Comparison of ENCODE assay signal across 18 cellular contexts in genomic region chr11:109914038-109914437, GRCh38.
DNase-seq lines count a peak whose midpoint lies in the region; ATAC-seq, FAIRE-seq and TF ChIP-seq lines count a peak whose summit lies in the region.
"Had no signal": no experiment of that assay in that cellular context is flagged by ENCODE, and none has a peak within 500 bp of the region (broad histone marks: within the 10 kb centered on the region; RNA-seq: fewer than 3 reads in every experiment).

No MANE protein-coding gene starts in this region.

- CTCF ChIA-PET in MCF 10A (lab: Yijun Ruan, JAX), result interaction anchor here (0.6 to 1.1 kb wide), 5 partner anchors 16 to 1217 kb away, joined by 3 to 4 read pairs (median 3); no protein-coding TSS in a partner anchor
- CTCF ChIA-PET in WTC11 (lab: Charles Lee), result interaction anchor here (1.2 kb wide), 1 partner anchor 25 kb away, joined by 5 read pairs; no protein-coding TSS in a partner anchor

- H3K9ac ChIP-seq in keratinocyte (ENCODE audit: control insufficient read depth, extremely low read depth, insufficient read depth, low read length), result no peak overlapping the region
- H3K9ac ChIP-seq in GM23248, result no peak overlapping the region
- H3K9ac ChIP-seq: SK-N-SH had no signal

- FAIRE-seq in keratinocyte (lab: Jason Lieb, UNC), result peak; percentile 93
- FAIRE-seq: HepG2, islet of Langerhans had no signal

- POLR2A ChIA-PET in MCF 10A (lab: Yijun Ruan, JAX) (interaction anchor here (0.6 to 2.0 kb wide), 2 partner anchors 27 to 1244 kb away, joined by 5 to 9 read pairs; no protein-coding TSS in a partner anchor), WTC11 (lab: Charles Lee) (no interaction called here)

- H2AFZ ChIP-seq in keratinocyte (ENCODE audit: control insufficient read depth, low read length) (no peak overlapping the region), GM23248 (no peak overlapping the region)

- 92 to 94% methylated on average over 4 of the region's 4 CpGs for WGBS in GM23248 (ENCODE audit: low coverage in 1 of 2, low lambda C conversion rate in 2 of 2, missing lambda C conversion rate in 2 of 2), 2 experiments

- no TSS peak for BruUV-seq in MCF 10A (replicated peaks; lab: Mats Ljungman, UMichigan)

- no peaks in the 10 kb centered on the region for H3K27me3 ChIP-seq in keratinocyte (ENCODE audit: control insufficient read depth, extremely low read depth, insufficient read depth, low read length)
- no peaks in the 10 kb centered on the region for H3K27me3 ChIP-seq in GM23248 (replicated peaks; ENCODE audit: insufficient read depth)
- H3K27me3 ChIP-seq: neutrophil, transverse colon had no signal

- DNase-seq in T47D (ENCODE audit: low read depth in 1 of 2, low spot score in 1 of 2), result peak; percentile 41 to 82
- DNase-seq in MCF 10A (ENCODE audit: unreplicated experiment), result no peak
- no peak for DNase-seq in WTC11 (ENCODE audit: low spot score)
- peak; percentile 42 for DNase-seq in keratinocyte (ENCODE audit: low read depth, low spot score)
- no peak for DNase-seq in GM23248
- no peak for DNase-seq in middle frontal gyrus (ENCODE audit: extremely low spot score, low spot score)
- DNase-seq: activated CD4-positive, alpha-beta T cell treated with anti-CD3 and anti-CD28 coated beads for 36 hours; NCI-H2029; NCI-H774; SK-N-SH; stimulated activated naive CD4-positive, alpha-beta T cell; T-helper 9 cell; transverse colon had no signal

- H3K36me3 ChIP-seq in keratinocyte (ENCODE audit: control insufficient read depth in 2 of 2, extremely low read depth in 1 of 2, insufficient read depth in 2 of 2, low read length in 2 of 2), result no peaks in the 10 kb centered on the region
- no peaks in the 10 kb centered on the region for H3K36me3 ChIP-seq in GM23248 (ENCODE audit: low read depth)
- H3K36me3 ChIP-seq: neutrophil, transverse colon had no signal

- dilution Hi-C loops in keratinocyte (cut with MboI; ENCODE audit: extremely low pct_ligation_motif_present, low sequenced_read_pairs), result no loop called here

- ATAC-seq in WTC11, result peak; percentile 97
- no peak for ATAC-seq in GM18867 (IDR thresholded peaks at IDR 0.05; ENCODE audit: unreplicated experiment)
- ATAC-seq in HG03342 (IDR thresholded peaks at IDR 0.05; ENCODE audit: unreplicated experiment), result no peak
- ATAC-seq: activated CD4-positive, alpha-beta T cell treated with anti-CD3 and anti-CD28 coated beads for 36 hours; HepG2 had no signal

- TF ChIP-seq CTCF in MCF 10A (IDR thresholded peaks at IDR 0.05; ENCODE audit: unreplicated experiment) (no peak), WTC11 (IDR thresholded peaks at IDR 0.05) (no peak), keratinocyte (optimal IDR thresholded peaks at IDR 0.05 in 1 of 3, IDR thresholded peaks at IDR 0.05 in 1 of 3, conservative IDR thresholded peaks at IDR 0.05 in 1 of 3; ENCODE audit: extremely low read depth in 1 of 3, insufficient read depth in 2 of 3, low read length in 3 of 3) (no peak)

- H3F3A ChIP-seq in GM23248 (ENCODE audit: insufficient read depth), result peaks cover 6% of the 10 kb centered on the region; the same call in 1 of the 2 replicates

- H3K4me2 ChIP-seq in keratinocyte (ENCODE audit: control insufficient read depth, extremely low read depth, insufficient read depth, low read depth, low read length) (peak overlapping the region; percentile 41), GM23248 (ENCODE audit: unreplicated experiment) (no peak overlapping the region)
- H3K4me2 ChIP-seq: SK-N-SH had no signal

- peaks cover 8% of the 10 kb centered on the region for H3K4me1 Mint-ChIP-seq in MCF 10A (ENCODE audit: insufficient read depth, unreplicated experiment)
- H3K4me1 Mint-ChIP-seq in WTC11, result peaks cover 5% of the 10 kb centered on the region
- H3K4me1 Mint-ChIP-seq: activated CD4-positive, alpha-beta T cell treated with anti-CD3 and anti-CD28 coated beads for 36 hours had no signal

- H3K9me1 ChIP-seq in keratinocyte (ENCODE audit: control insufficient read depth, extremely low read depth, insufficient read depth, low read length), result peaks cover 3% of the 10 kb centered on the region

- H3K9me3 Mint-ChIP-seq in MCF 10A (ENCODE audit: unreplicated experiment), result no peaks in the 10 kb centered on the region
- peaks cover 8% of the 10 kb centered on the region for H3K9me3 Mint-ChIP-seq in WTC11

- no peaks in the 10 kb centered on the region for H3K9me2 ChIP-seq in GM23248 (ENCODE audit: insufficient read depth)
- H3K9me2 ChIP-seq: SK-N-SH had no signal

- H3K9me3 ChIP-seq in keratinocyte (ENCODE audit: control insufficient read depth, low read depth, low read length), result no peaks in the 10 kb centered on the region
- no peaks in the 10 kb centered on the region for H3K9me3 ChIP-seq in GM23248 (ENCODE audit: low read depth)
- H3K9me3 ChIP-seq: neutrophil, SK-N-SH, transverse colon had no signal

- H3K27ac ChIP-seq in keratinocyte (ENCODE audit: control insufficient read depth, insufficient read depth, low read length) (no peak overlapping the region), GM23248 (no peak overlapping the region)
- H3K27ac ChIP-seq: neutrophil, transverse colon had no signal

- H4K20me1 ChIP-seq in keratinocyte (ENCODE audit: control insufficient read depth, extremely low read depth, insufficient read depth, low read length) (no peaks in the 10 kb centered on the region), GM23248 (ENCODE audit: insufficient read depth) (no peaks in the 10 kb centered on the region)

- intact Hi-C loops in MCF 10A (cut with micrococcal nuclease), result no loop called here

- H3K27ac Mint-ChIP-seq in MCF 10A (ENCODE audit: low read depth, unreplicated experiment) (no peak overlapping the region), WTC11 (peak overlapping the region; percentile 28; the same call in 1 of the 2 replicates)
- H3K27ac Mint-ChIP-seq: activated CD4-positive, alpha-beta T cell treated with anti-CD3 and anti-CD28 coated beads for 36 hours had no signal

- H3K4me3 Mint-ChIP-seq in MCF 10A (ENCODE audit: unreplicated experiment), result no peak overlapping the region
- no peak overlapping the region for H3K4me3 Mint-ChIP-seq in WTC11
- H3K4me3 Mint-ChIP-seq: activated CD4-positive, alpha-beta T cell treated with anti-CD3 and anti-CD28 coated beads for 36 hours had no signal

- H3K4me3 ChIP-seq in keratinocyte (ENCODE audit: control insufficient read depth in 2 of 3, extremely low read depth in 1 of 3, insufficient read depth in 2 of 3, low read depth in 1 of 3, low read length in 3 of 3) (no peak overlapping the region), GM23248 (no peak overlapping the region)
- H3K4me3 ChIP-seq: transverse colon had no signal

- in situ Hi-C loops in T47D (cut with HindIII; ENCODE audit: low pct_unique_long_range_greater_than_20kb, low sequenced_read_pairs) (no loop called here), GM23248 (cut with MboI) (no loop called here)

- H3K4me1 ChIP-seq in keratinocyte (ENCODE audit: control insufficient read depth, extremely low read depth, insufficient read depth, low read length) (peaks cover 21% of the 10 kb centered on the region), GM23248 (ENCODE audit: insufficient read depth) (peaks cover 14% of the 10 kb centered on the region)
- H3K4me1 ChIP-seq: transverse colon had no signal

- H3K79me2 ChIP-seq in keratinocyte (ENCODE audit: control insufficient read depth, insufficient read depth, low read length) (no peaks in the 10 kb centered on the region), GM23248 (ENCODE audit: insufficient read depth) (no peaks in the 10 kb centered on the region)

- H3K36me3 Mint-ChIP-seq in MCF 10A (ENCODE audit: insufficient read depth, unreplicated experiment), result no peaks in the 10 kb centered on the region
- no peaks in the 10 kb centered on the region for H3K36me3 Mint-ChIP-seq in WTC11

- no peaks in the 10 kb centered on the region for H3K27me3 Mint-ChIP-seq in MCF 10A (ENCODE audit: insufficient read depth, unreplicated experiment)
- H3K27me3 Mint-ChIP-seq in WTC11 (ENCODE audit: low read depth), result no peaks in the 10 kb centered on the region
- H3K27me3 Mint-ChIP-seq: activated CD4-positive, alpha-beta T cell treated with anti-CD3 and anti-CD28 coated beads for 36 hours had no signal

TF ChIP-seq in WTC11, 78 proteins besides CTCF, POLR2A, EP300 and RAD21 (continues in another document):
- TF ChIP-seq ZNF138 (CRISPR knock-in tag; conservative IDR thresholded peaks at IDR 0.05) (no peak), CBFB (CRISPR knock-in tag; IDR thresholded peaks at IDR 0.05; ENCODE audit: low read depth) (no peak), AFF4 (CRISPR knock-in tag; IDR thresholded peaks at IDR 0.05; ENCODE audit: borderline replicate concordance) (no peak), ZNF121 (CRISPR knock-in tag; IDR thresholded peaks at IDR 0.05) (no peak)

Comparison
In these comparisons a context has a peak if more than half of its experiments do, and no peak if none do; other contexts are left out.
1. DNase-seq: peak in T47D (2 of 2) and keratinocyte (single experiment); none in MCF 10A (single experiment), WTC11 (single experiment), GM23248 (single experiment) and middle frontal gyrus (single experiment).